11 cellular contexts compared by ENCODE assay signal in genomic region chr15:58761010-58761388, GRCh38. TPM values are rescaled to one million over a fixed set of nuclear protein-coding genes. Genes with fewer than 3 reads are reported as not detected.
DNase-seq lines count a peak whose midpoint lies in the region; ATAC-seq and TF ChIP-seq lines count a peak whose summit lies in the region.
"Had no signal": no experiment of that assay in that cellular context is flagged by ENCODE, and none has a peak within 500 bp of the region (broad histone marks: within the 10 kb centered on the region; RNA-seq: fewer than 3 reads in every experiment).

No MANE protein-coding gene starts in this region.

- peak; percentile 11 for DNase-seq in activated gamma-delta T cell treated with Interleukin-2 at 50 U/mL for 16 hours
- no peak for DNase-seq in activated gamma-delta T cell (lab: John Stamatoyannopoulos, UW)
- DNase-seq in WTC11 (ENCODE audit: low spot score), result no peak
- no peak for DNase-seq in foreskin keratinocyte
- DNase-seq in medulla oblongata (ENCODE audit: extremely low spot score), result no peak
- DNase-seq: effector memory CD4-positive, alpha-beta T cell; stimulated activated naive B cell treated with anti-CD40 and anti-IgM and Interleukin-4, amounts not matched to agents 10 μg/mL and 1 μg/mL and 100 μg/mL, for 72 hours had no signal

- peak; percentile 6 for TF ChIP-seq CTCF in GM12873 (IDR thresholded peaks at IDR 0.05; ENCODE audit: insufficient read depth, low read depth, low read length, missing control alignments)
- no peak for TF ChIP-seq CTCF in WTC11 (IDR thresholded peaks at IDR 0.05)
- peak; percentile 24 for TF ChIP-seq CTCF in foreskin keratinocyte (conservative IDR thresholded peaks at IDR 0.05)

- CTCF ChIA-PET in WTC11 (lab: Charles Lee), result interaction anchor here (0.6 to 1.6 kb wide), 2 partner anchors 9 to 237 kb away, joined by 4 to 12 read pairs; partner anchors contain the start of gene MINDY2

- H3K27ac ChIP-seq in foreskin keratinocyte, result no peak overlapping the region

- no peaks in the 10 kb centered on the region for H3K4me1 ChIP-seq in foreskin keratinocyte

- H3K4me3 Mint-ChIP-seq in WTC11, result no peak overlapping the region
- H3K4me3 Mint-ChIP-seq: stimulated activated naive B cell treated with anti-CD40 and anti-IgM and Interleukin-4, amounts not matched to agents 10 μg/mL and 1 μg/mL and 100 μg/mL, for 72 hours; type B pancreatic cell had no signal

- POLR2A ChIA-PET in WTC11 (lab: Charles Lee), result interaction anchor here (0.7 to 2.1 kb wide), 2 partner anchors 10 to 109 kb away, joined by 6 to 7 read pairs; no protein-coding TSS in a partner anchor

- H3K27ac Mint-ChIP-seq in WTC11, result no peak overlapping the region
- H3K27ac Mint-ChIP-seq: stimulated activated naive B cell treated with anti-CD40 and anti-IgM and Interleukin-4, amounts not matched to agents 10 μg/mL and 1 μg/mL and 100 μg/mL, for 72 hours; type B pancreatic cell had no signal

- ATAC-seq in WTC11 (no peak), foreskin keratinocyte (no peak), HG03378 (IDR thresholded peaks at IDR 0.05; ENCODE audit: unreplicated experiment) (no peak), GM21619 (IDR thresholded peaks at IDR 0.05; ENCODE audit: unreplicated experiment) (no peak)
- ATAC-seq: stimulated activated naive B cell treated with anti-CD40 and anti-IgM and Interleukin-4, amounts not matched to agents 10 μg/mL and 1 μg/mL and 100 μg/mL, for 72 hours had no signal

- no peaks in the 10 kb centered on the region for H3K27me3 ChIP-seq in foreskin keratinocyte

- 0 out of 2 replicates have a peak, but pooled peaks cover 2% of the 10 kb centered on the region for H3K4me1 Mint-ChIP-seq in WTC11
- H3K4me1 Mint-ChIP-seq: stimulated activated naive B cell treated with anti-CD40 and anti-IgM and Interleukin-4, amounts not matched to agents 10 μg/mL and 1 μg/mL and 100 μg/mL, for 72 hours had no signal

- H3K27me3 Mint-ChIP-seq in WTC11 (ENCODE audit: low read depth), result no peaks in the 10 kb centered on the region; the same call in 1 of the 2 replicates
- H3K27me3 Mint-ChIP-seq: stimulated activated naive B cell treated with anti-CD40 and anti-IgM and Interleukin-4, amounts not matched to agents 10 μg/mL and 1 μg/mL and 100 μg/mL, for 72 hours; type B pancreatic cell had no signal

- H3K36me3 Mint-ChIP-seq in WTC11, result peaks cover 7% of the 10 kb centered on the region
- H3K36me3 Mint-ChIP-seq: type B pancreatic cell had no signal

- peaks cover 8% of the 10 kb centered on the region for H3K9me3 Mint-ChIP-seq in WTC11

TF ChIP-seq in WTC11, 78 proteins besides CTCF, POLR2A, EP300 and RAD21:
- no peak for TF ChIP-seq TEAD4 (CRISPR knock-in tag; IDR thresholded peaks at IDR 0.05)
- peak; percentile 77; the same call in 1 of the 2 replicates for TF ChIP-seq ZNF121 (CRISPR knock-in tag; IDR thresholded peaks at IDR 0.05)

RNA-seq across cellular contexts. Expression of gene MINDY2, which starts 10.1 kb away (rescaled TPM):
- total RNA-seq in WTC11 (2021) (27.0 to 29.9 TPM (median 29.6 TPM) in 3 replicates), foreskin keratinocyte (16.0 and 16.1 TPM in 2 replicates)
- polyA plus RNA-seq in foreskin keratinocyte, result 2.2 and 2.6 TPM in 2 replicates

RNA-seq across cellular contexts. Expression of gene ADAM10, which starts 11.5 kb away (rescaled TPM):
- total RNA-seq in WTC11 (2021), result 128 to 133 TPM (median 130 TPM) in 3 replicates
- total RNA-seq in foreskin keratinocyte, result 162 and 166 TPM in 2 replicates
- polyA plus RNA-seq in foreskin keratinocyte, result 15.5 and 18.6 TPM in 2 replicates
